8 cellular contexts compared by ENCODE assay signal in genomic region chrX:37745354-37745753, GRCh38. TPM values are rescaled to one million over a fixed set of nuclear protein-coding genes. Genes with fewer than 3 reads are reported as not detected.
DNase-seq lines count a peak whose midpoint lies in the region; ATAC-seq, FAIRE-seq and TF ChIP-seq lines count a peak whose summit lies in the region.

No MANE protein-coding gene starts in this region.

- TF ChIP-seq RAD21 in A549 (conservative IDR thresholded peaks at IDR 0.05 in 1 of 2, IDR thresholded peaks at IDR 0.05 in 1 of 2) (peak; percentile 81 to 83), HepG2 (CRISPR knock-in tag; IDR thresholded peaks at IDR 0.05) (peak; percentile 35; the same call in 1 of the 2 replicates)

- FAIRE-seq in A549 (lab: Jason Lieb, UNC) (peak; percentile 97), colon (lab: Jason Lieb, UNC) (peak; percentile 96), HepG2 (lab: Jason Lieb, UNC) (peak; percentile 94)

- WGBS in A549 (ENCODE audit: missing lambda C conversion rate), result 23% methylated on average over 3 of the region's 3 CpGs
- 5% methylated on average over 3 of the region's 3 CpGs for WGBS in HepG2 (ENCODE audit: low lambda C conversion rate)

- in situ Hi-C loops in HepG2 (cut with HindIII; ENCODE audit: extremely low pct_ligation_motif_present, low pct_unique_long_range_greater_than_20kb), result loop anchor here (10.0 kb wide), 1 partner anchor 429 kb away; no protein-coding TSS in a partner anchor

- intact Hi-C loops in activated CD4-positive, alpha-beta T cell treated with anti-CD3 and anti-CD28 coated beads for 36 hours (cut with DNase I, micrococcal nuclease), result loop anchor here (1.0 to 5.0 kb wide), 4 partner anchors 42 to 422 kb away; partner anchors contain the start of gene DYNLT3 (in 1 of the 2)
- intact Hi-C loops in HepG2 (cut with micrococcal nuclease; ENCODE audit: unreplicated experiment), result loop anchor here (1.0 to 10.0 kb wide), 2 partner anchors 80 to 179 kb away; no protein-coding TSS in a partner anchor

- CTCF ChIA-PET in A549 (lab: Yijun Ruan, JAX), result interaction anchor here (0.6 to 3.9 kb wide), 38 partner anchors 8 to 581 kb away, joined by 3 to 42 read pairs (median 4); partner anchors contain the start of gene RPGR
- CTCF ChIA-PET in activated CD4-positive, alpha-beta T cell treated with anti-CD3 and anti-CD28 coated beads for 36 hours (lab: Charles Lee), result interaction anchor here (0.7 to 6.4 kb wide), 14 partner anchors 8 to 422 kb away, joined by 3 to 119 read pairs (median 4); partner anchors contain the start of gene DYNLT3
- CTCF ChIA-PET in HepG2 (lab: Yijun Ruan, JAX; ENCODE audit: low intra/inter-chr PET ratio, low total read pairs), result interaction anchor here (1.3 to 1.7 kb wide), 2 partner anchors 80 to 429 kb away, joined by 4 to 11 read pairs; no protein-coding TSS in a partner anchor

- H3K9me3 ChIP-seq in A549, result no peaks in the 10 kb centered on the region
- H3K9me3 ChIP-seq in HepG2 (ENCODE audit: low read length), result no peaks in the 10 kb centered on the region

- H2AFZ ChIP-seq in HepG2 (ENCODE audit: low read length), result no peak overlapping the region

- H3K27ac Mint-ChIP-seq in activated CD4-positive, alpha-beta T cell treated with anti-CD3 and anti-CD28 coated beads for 36 hours, result no peak overlapping the region

- H3K27me3 Mint-ChIP-seq in activated CD4-positive, alpha-beta T cell treated with anti-CD3 and anti-CD28 coated beads for 36 hours, result no peaks in the 10 kb centered on the region

- H3K4me1 Mint-ChIP-seq in activated CD4-positive, alpha-beta T cell treated with anti-CD3 and anti-CD28 coated beads for 36 hours, result peaks cover 19% of the 10 kb centered on the region

- H3K4me3 Mint-ChIP-seq in activated CD4-positive, alpha-beta T cell treated with anti-CD3 and anti-CD28 coated beads for 36 hours, result no peak overlapping the region

- TF ChIP-seq CTCF in A549 (IDR thresholded peaks at IDR 0.05) (peak; percentile 76), HepG2 (CRISPR knock-in tag; IDR thresholded peaks at IDR 0.05) (peak; percentile 75)

- no peaks in the 10 kb centered on the region for H3K9me3 Mint-ChIP-seq in activated CD4-positive, alpha-beta T cell treated with anti-CD3 and anti-CD28 coated beads for 36 hours (ENCODE audit: low read depth)

- no peak for TF ChIP-seq POLR2A in A549 (IDR thresholded peaks at IDR 0.05; ENCODE audit: low read length)
- no peak for TF ChIP-seq POLR2A in HepG2 (IDR thresholded peaks at IDR 0.05; ENCODE audit: insufficient read depth in 1 of 2, low read depth in 2 of 2, low read length in 2 of 2)

- BruUV-seq in HepG2 (replicated peaks; lab: Mats Ljungman, UMichigan), result no TSS peak

- TF ChIP-seq EP300 in A549 (IDR thresholded peaks at IDR 0.05), result no peak
- no peak for TF ChIP-seq EP300 in HepG2 (IDR thresholded peaks at IDR 0.05; ENCODE audit: low read depth in 2 of 2, low read length in 2 of 2)
- no peak for TF ChIP-seq EP300 in HepG2 (CRISPR knock-in tag; IDR thresholded peaks at IDR 0.05; ENCODE audit: borderline replicate concordance)

- H3K4me3 ChIP-seq in A549 (no peak overlapping the region), HepG2 (replicated peaks in 1 of 3; ENCODE audit: insufficient read depth in 1 of 3, low read depth in 2 of 3, low read length in 3 of 3) (no peak overlapping the region)

- no peaks in the 10 kb centered on the region for H3K27me3 ChIP-seq in HepG2 (ENCODE audit: control insufficient read depth in 1 of 2, insufficient read depth in 2 of 2, low read length in 2 of 2)

- peak; percentile 92 to 95 for ATAC-seq in A549
- ATAC-seq in GM18520 (IDR thresholded peaks at IDR 0.05; ENCODE audit: unreplicated experiment), result peak; percentile 45
- ATAC-seq in HG03097 (IDR thresholded peaks at IDR 0.05; ENCODE audit: low FRiP score, unreplicated experiment), result peak; percentile 66
- ATAC-seq in activated CD4-positive, alpha-beta T cell treated with anti-CD3 and anti-CD28 coated beads for 36 hours, result peak; percentile 56
- peak; percentile 83 for ATAC-seq in HepG2

- H3K9ac ChIP-seq in HepG2 (ENCODE audit: insufficient read depth, low read depth, low read length), result no peak overlapping the region

- H4K20me1 ChIP-seq in HepG2 (ENCODE audit: insufficient read depth, low read length), result no peaks in the 10 kb centered on the region

- DNase-seq in A549 (ENCODE audit: low read depth in 1 of 2, low spot score in 1 of 2) (peak; percentile 33 to 65), NCI-H345 (lab: John Stamatoyannopoulos, UW) (peak; percentile 74), HepG2 (ENCODE audit: low spot score) (peak; percentile 35)
- peak; percentile 84 for DNase-seq in activated CD4-positive, alpha-beta T cell treated with anti-CD3 and anti-CD28 coated beads for 36 hours
- DNase-seq in stimulated activated CD4-positive, alpha-beta T cell treated with anti-CD3 and anti-CD28 coated beads, TNF-alpha, amount 100 ng/mL, for 4 hours (ENCODE audit: low read depth in 3 of 3), result peak; percentile 35 to 50 (median 49)

- H3K36me3 ChIP-seq in HepG2 (replicated peaks in 1 of 2; ENCODE audit: control insufficient read depth in 1 of 2, insufficient read depth in 2 of 2, low read length in 2 of 2), result no peaks in the 10 kb centered on the region

- no peaks in the 10 kb centered on the region for H3K4me1 ChIP-seq in A549
- no peaks in the 10 kb centered on the region for H3K4me1 ChIP-seq in HepG2 (ENCODE audit: insufficient read depth, low read length)

- POLR2A ChIA-PET in A549 (lab: Yijun Ruan, JAX), result no interaction called here
- POLR2A ChIA-PET in activated CD4-positive, alpha-beta T cell treated with anti-CD3 and anti-CD28 coated beads for 36 hours (lab: Charles Lee), result interaction anchor here (0.6 to 1.0 kb wide), 2 partner anchors 41 to 58 kb away, joined by 3 read pairs; no protein-coding TSS in a partner anchor
- POLR2A ChIA-PET in HepG2 (lab: Yijun Ruan, JAX), result no interaction called here

- H3K4me2 ChIP-seq in A549 (no peak overlapping the region), HepG2 (ENCODE audit: low read depth, low read length) (no peak overlapping the region)

- H3K36me3 Mint-ChIP-seq in activated CD4-positive, alpha-beta T cell treated with anti-CD3 and anti-CD28 coated beads for 36 hours (ENCODE audit: low read depth), result no peaks in the 10 kb centered on the region

- H3K27ac ChIP-seq in A549 (no peak overlapping the region), HepG2 (ENCODE audit: extremely low read length, insufficient read depth, low read length) (no peak overlapping the region)

- no peaks in the 10 kb centered on the region for H3K79me2 ChIP-seq in HepG2 (ENCODE audit: insufficient read depth, low read length)

RNA-seq across cellular contexts. Expression of gene CYBB, which starts 34.5 kb away (rescaled TPM):
- polyA plus RNA-seq in A549 (2011; rRNA removed) (0.08 and 0.12 TPM in 2 replicates), A549 (2017; fragmentation: RNase III; extraction: RNeasy Plus Mini Kit Qiagen cat#74134 plus additional on column Dnase treatment) (0.04 TPM in 3 replicates), HepG2 (2011; rRNA removed) (not detected in 2 replicates)
- polyA plus RNA-seq in A549 (2012; cell fraction: cytosol; rRNA removed), result 0.01 and 0.03 TPM in 2 replicates
- polyA plus RNA-seq in A549 (2012; cell fraction: nucleus; rRNA removed), result 0.04 and 0.05 TPM in 2 replicates
- polyA minus RNA-seq in A549 (2011; rRNA and poly(A)+ RNA removed), result 0.05 and 0.12 TPM in 2 replicates
- total RNA-seq in activated CD4-positive, alpha-beta T cell treated with anti-CD3 and anti-CD28 coated beads for 36 hours, result not detected
- not detected in 2 replicates for total RNA-seq in HepG2 (2016; rRNA removed; fragmentation: Illumina TruSeq; extraction: Trizol)
- total RNA-seq in HepG2 (2016; cell fraction: cytosol; rRNA removed; fragmentation: Illumina TruSeq; extraction: Trizol; ENCODE audit: low read depth), result not detected in 2 replicates
- not detected in 2 replicates for total RNA-seq in HepG2 (2016; cell fraction: insoluble cytoplasmic fraction; rRNA removed; fragmentation: Illumina TruSeq; extraction: Trizol)
- total RNA-seq in HepG2 (2016; cell fraction: membrane; rRNA removed; fragmentation: Illumina TruSeq; extraction: Trizol), result not detected in 2 replicates
- total RNA-seq in HepG2 (2016; cell fraction: nucleus; rRNA removed; fragmentation: Illumina TruSeq; extraction: Trizol), result not detected in 2 replicates
- not detected in 2 replicates for polyA plus RNA-seq in HepG2 (2011; cell fraction: cytosol; rRNA removed)
- polyA plus RNA-seq in HepG2 (2011; cell fraction: nucleus; rRNA removed), result not detected in 2 replicates
- not detected in 2 replicates for polyA plus RNA-seq in HepG2 (2012)
- polyA plus RNA-seq in HepG2 (2016; cell fraction: cytosol; fragmentation: Illumina TruSeq; extraction: Trizol; ENCODE audit: low read depth), result not detected in 2 replicates
- polyA plus RNA-seq in HepG2 (2016; cell fraction: insoluble cytoplasmic fraction; fragmentation: Illumina TruSeq; extraction: Trizol; ENCODE audit: low read depth), result not detected in 2 replicates
- polyA plus RNA-seq in HepG2 (2016; cell fraction: membrane; fragmentation: Illumina TruSeq; extraction: Trizol; ENCODE audit: low read depth), result not detected in 2 replicates
- polyA plus RNA-seq in HepG2 (2016; cell fraction: nucleus; fragmentation: Illumina TruSeq; extraction: Trizol; ENCODE audit: insufficient read depth, low read depth), result not detected in 2 replicates
- polyA minus RNA-seq in HepG2 (2011; rRNA and poly(A)+ RNA removed; ENCODE audit: low replicate concordance), result 0.80 TPM in 1 of 2 replicates, not detected in the other
- not detected in 2 replicates for polyA minus RNA-seq in HepG2 (2011; cell fraction: cytosol; rRNA and poly(A)+ RNA removed)
- polyA minus RNA-seq in HepG2 (2011; cell fraction: nucleus; rRNA and poly(A)+ RNA removed), result not detected in 2 replicates

RNA-seq across cellular contexts. Expression of gene XK, which starts 59.8 kb away (rescaled TPM):
- polyA plus RNA-seq in A549 (2011; rRNA removed) (1.1 and 1.2 TPM in 2 replicates), A549 (2017; fragmentation: RNase III; extraction: RNeasy Plus Mini Kit Qiagen cat#74134 plus additional on column Dnase treatment) (0.32 to 0.47 TPM (median 0.34 TPM) in 3 replicates), HepG2 (2011; rRNA removed) (not detected in 2 replicates)
- 0.25 and 0.30 TPM in 2 replicates for polyA plus RNA-seq in A549 (2012; cell fraction: cytosol; rRNA removed)
- polyA plus RNA-seq in A549 (2012; cell fraction: nucleus; rRNA removed), result 0.17 and 0.21 TPM in 2 replicates
- polyA minus RNA-seq in A549 (2011; rRNA and poly(A)+ RNA removed), result 0.78 and 1.3 TPM in 2 replicates
- under 1 TPM in 1 of 2 experiments, not detected in 1; 0.07 TPM for total RNA-seq in activated CD4-positive, alpha-beta T cell treated with anti-CD3 and anti-CD28 coated beads for 36 hours
- total RNA-seq in HepG2 (2016; rRNA removed; fragmentation: Illumina TruSeq; extraction: Trizol), result not detected in 2 replicates
- total RNA-seq in HepG2 (2016; cell fraction: cytosol; rRNA removed; fragmentation: Illumina TruSeq; extraction: Trizol; ENCODE audit: low read depth), result not detected in 2 replicates
- total RNA-seq in HepG2 (2016; cell fraction: insoluble cytoplasmic fraction; rRNA removed; fragmentation: Illumina TruSeq; extraction: Trizol), result not detected in 2 replicates
- total RNA-seq in HepG2 (2016; cell fraction: membrane; rRNA removed; fragmentation: Illumina TruSeq; extraction: Trizol), result not detected in 2 replicates
- not detected in 2 replicates for total RNA-seq in HepG2 (2016; cell fraction: nucleus; rRNA removed; fragmentation: Illumina TruSeq; extraction: Trizol)
- not detected in 2 replicates for polyA plus RNA-seq in HepG2 (2011; cell fraction: cytosol; rRNA removed)
- not detected in 2 replicates for polyA plus RNA-seq in HepG2 (2011; cell fraction: nucleus; rRNA removed)
- not detected in 2 replicates for polyA plus RNA-seq in HepG2 (2012)
- polyA plus RNA-seq in HepG2 (2016; cell fraction: cytosol; fragmentation: Illumina TruSeq; extraction: Trizol; ENCODE audit: low read depth), result not detected in 2 replicates
- polyA plus RNA-seq in HepG2 (2016; cell fraction: insoluble cytoplasmic fraction; fragmentation: Illumina TruSeq; extraction: Trizol; ENCODE audit: low read depth), result not detected in 2 replicates
- polyA plus RNA-seq in HepG2 (2016; cell fraction: membrane; fragmentation: Illumina TruSeq; extraction: Trizol; ENCODE audit: low read depth), result not detected in 2 replicates
- polyA plus RNA-seq in HepG2 (2016; cell fraction: nucleus; fragmentation: Illumina TruSeq; extraction: Trizol; ENCODE audit: insufficient read depth, low read depth), result not detected in 2 replicates
- 18.8 TPM in 1 of 2 replicates, not detected in the other for polyA minus RNA-seq in HepG2 (2011; rRNA and poly(A)+ RNA removed; ENCODE audit: low replicate concordance)
- polyA minus RNA-seq in HepG2 (2011; cell fraction: cytosol; rRNA and poly(A)+ RNA removed), result 0.10 and 0.44 TPM in 2 replicates
- polyA minus RNA-seq in HepG2 (2011; cell fraction: nucleus; rRNA and poly(A)+ RNA removed), result 0.13 TPM in 1 of 2 replicates, not detected in the other

Comparison
In these comparisons a context has a peak if more than half of its experiments do, and no peak if none do; other contexts are left out.
1. Of the 38 proteins assayed by ChIP-seq in both HepG2 and A549: peak only in HepG2: none; only in A549: none; in both: CTCF, RAD21 and SMC3; in neither: 35.